Comparison of ENCODE assay signal across 22 cellular contexts in genomic region chr10:1107004-1107403, GRCh38. TPM values are rescaled to one million over a fixed set of nuclear protein-coding genes. Genes with fewer than 3 reads are reported as not detected.
DNase-seq lines count a peak whose midpoint lies in the region; ATAC-seq and TF ChIP-seq lines count a peak whose summit lies in the region.
"Had no signal": no experiment of that assay in that cellular context is flagged by ENCODE, and none has a peak within 500 bp of the region (broad histone marks: within the 10 kb centered on the region; RNA-seq: fewer than 3 reads in every experiment).

No MANE protein-coding gene starts in this region.

- H3K4me1 Mint-ChIP-seq in activated CD4-positive, alpha-beta T cell treated with anti-CD3 and anti-CD28 coated beads for 36 hours = peaks cover 33% of the 10 kb centered on the region
- H3K4me1 Mint-ChIP-seq in effector memory CD8-positive, alpha-beta T cell (ENCODE audit: low read depth in 2 of 2) = peaks cover 26 to 39% of the 10 kb centered on the region in 2 donors
- peaks cover 9% of the 10 kb centered on the region for H3K4me1 Mint-ChIP-seq in neural progenitor cell

- intact Hi-C loops in activated CD4-positive, alpha-beta T cell treated with anti-CD3 and anti-CD28 coated beads for 36 hours (cut with DNase I, micrococcal nuclease) = no loop called here
- intact Hi-C loops in upper lobe of right lung (cut with DNase I) (no loop called here), left ventricle myocardium inferior (cut with micrococcal nuclease) (no loop called here)

- H3K27me3 ChIP-seq in neural progenitor cell (no peaks in the 10 kb centered on the region), upper lobe of right lung (no peaks in the 10 kb centered on the region), left ventricle myocardium inferior (ENCODE audit: low read depth) (no peaks in the 10 kb centered on the region)

- no peak overlapping the region for H2AFZ ChIP-seq in neural progenitor cell (replicated peaks)

- no peak overlapping the region for H3K4me2 ChIP-seq in neural progenitor cell
- H3K4me2 ChIP-seq: A549 had no signal

- H3K27me3 Mint-ChIP-seq in activated CD4-positive, alpha-beta T cell treated with anti-CD3 and anti-CD28 coated beads for 36 hours = no peaks in the 10 kb centered on the region
- H3K27me3 Mint-ChIP-seq in effector memory CD8-positive, alpha-beta T cell = no peaks in the 10 kb centered on the region
- H3K27me3 Mint-ChIP-seq in neural progenitor cell (ENCODE audit: insufficient read depth, low read depth) = peaks cover 3% of the 10 kb centered on the region
- H3K27me3 Mint-ChIP-seq: CD4-positive, alpha-beta T cell had no signal

- POLR2A ChIA-PET in activated CD4-positive, alpha-beta T cell treated with anti-CD3 and anti-CD28 coated beads for 36 hours (lab: Charles Lee) = no interaction called here

- H3K27ac Mint-ChIP-seq in activated CD4-positive, alpha-beta T cell treated with anti-CD3 and anti-CD28 coated beads for 36 hours = peak overlapping the region; percentile 6
- H3K27ac Mint-ChIP-seq in effector memory CD8-positive, alpha-beta T cell = peak overlapping the region; percentile 25 to 71
- H3K27ac Mint-ChIP-seq in neural progenitor cell = peak overlapping the region; percentile 19
- H3K27ac Mint-ChIP-seq: HFFc6 had no signal

- H3K4me3 ChIP-seq in neural progenitor cell (no peak overlapping the region), upper lobe of right lung (no peak overlapping the region), left ventricle myocardium inferior (no peak overlapping the region)
- H3K4me3 ChIP-seq: A549 had no signal

- H4K20me1 ChIP-seq in neural progenitor cell (ENCODE audit: low read depth) = peaks cover 2% of the 10 kb centered on the region

- no peak overlapping the region for H3K9ac ChIP-seq in neural progenitor cell

- TF ChIP-seq CTCF in neural progenitor cell (IDR thresholded peaks at IDR 0.05) = no peak
- no peak for TF ChIP-seq CTCF in upper lobe of right lung (IDR thresholded peaks at IDR 0.05)
- no peak for TF ChIP-seq CTCF in left ventricle myocardium inferior (IDR thresholded peaks at IDR 0.05; ENCODE audit: borderline replicate concordance)
- no peak for TF ChIP-seq CTCF in GM13977 (IDR thresholded peaks at IDR 0.05; ENCODE audit: extremely low read depth, insufficient read depth, missing control alignments)

- in situ Hi-C loops in GM13977 (cut with MboI; ENCODE audit: low pct_unique_long_range_greater_than_20kb, low sequenced_read_pairs, unreplicated experiment) = no loop called here

- peaks cover 72% of the 10 kb centered on the region for H3K36me3 Mint-ChIP-seq in activated CD4-positive, alpha-beta T cell treated with anti-CD3 and anti-CD28 coated beads for 36 hours (ENCODE audit: low read depth)
- H3K36me3 Mint-ChIP-seq in effector memory CD8-positive, alpha-beta T cell (ENCODE audit: insufficient read depth) = peaks cover 55% of the 10 kb centered on the region
- peaks cover 55% of the 10 kb centered on the region for H3K36me3 Mint-ChIP-seq in neural progenitor cell

- H3K9me3 ChIP-seq in neural progenitor cell (ENCODE audit: low read depth) (no peaks in the 10 kb centered on the region), upper lobe of right lung (no peaks in the 10 kb centered on the region), left ventricle myocardium inferior (replicated peaks) (no peaks in the 10 kb centered on the region)
- H3K9me3 ChIP-seq: A549 had no signal

- DNase-seq in activated CD4-positive, alpha-beta T cell treated with anti-CD3 and anti-CD28 coated beads for 36 hours = no peak
- no peak for DNase-seq in activated CD4-positive, alpha-beta T cell treated with anti-CD3 and anti-CD28 coated beads, Interleukin-2, amount 50 U/mL, for 1 hour
- no peak for DNase-seq in effector memory CD8-positive, alpha-beta T cell
- DNase-seq in neural progenitor cell (ENCODE audit: low spot score) (no peak), upper lobe of right lung (no peak), left ventricle myocardium inferior (no peak), GM13977 (ENCODE audit: low spot score) (no peak)
- DNase-seq: AML-193; Calu3; CD4-positive, alpha-beta T cell; DMS79 treated with DMSO at 0.1 percent for 48 hours; GF-D8; GOT3; H7; HFFc6 had no signal

- H3K4me3 Mint-ChIP-seq in activated CD4-positive, alpha-beta T cell treated with anti-CD3 and anti-CD28 coated beads for 36 hours = no peak overlapping the region
- no peak overlapping the region for H3K4me3 Mint-ChIP-seq in effector memory CD8-positive, alpha-beta T cell
- H3K4me3 Mint-ChIP-seq in neural progenitor cell = no peak overlapping the region
- H3K4me3 Mint-ChIP-seq: CD4-positive, alpha-beta T cell; HFFc6; IgD-negative memory B cell had no signal

- H3K36me3 ChIP-seq in neural progenitor cell (no peaks in the 10 kb centered on the region), upper lobe of right lung (peaks cover 79% of the 10 kb centered on the region), left ventricle myocardium inferior (peaks cover 84% of the 10 kb centered on the region)

- H3K27ac ChIP-seq in neural progenitor cell (no peak overlapping the region), upper lobe of right lung (no peak overlapping the region), left ventricle myocardium inferior (replicated peaks) (no peak overlapping the region)
- H3K27ac ChIP-seq: 22Rv1, A549, C4-2B had no signal

- CTCF ChIA-PET in activated CD4-positive, alpha-beta T cell treated with anti-CD3 and anti-CD28 coated beads for 36 hours (lab: Charles Lee) = no interaction called here

- H3K4me1 ChIP-seq in neural progenitor cell (no peaks in the 10 kb centered on the region), upper lobe of right lung (no peaks in the 10 kb centered on the region), left ventricle myocardium inferior (peaks cover 13% of the 10 kb centered on the region)

- H3F3A ChIP-seq in neural progenitor cell (ENCODE audit: low read depth) = no peaks in the 10 kb centered on the region

- H3K9me3 Mint-ChIP-seq in activated CD4-positive, alpha-beta T cell treated with anti-CD3 and anti-CD28 coated beads for 36 hours (ENCODE audit: low read depth) = no peaks in the 10 kb centered on the region
- H3K9me3 Mint-ChIP-seq in effector memory CD8-positive, alpha-beta T cell = no peaks in the 10 kb centered on the region
- H3K9me3 Mint-ChIP-seq in neural progenitor cell = no peaks in the 10 kb centered on the region
- H3K9me3 Mint-ChIP-seq: CD4-positive, alpha-beta T cell; HFFc6; IgD-negative memory B cell had no signal

- ATAC-seq in activated CD4-positive, alpha-beta T cell treated with anti-CD3 and anti-CD28 coated beads for 36 hours = no peak
- no peak for ATAC-seq in effector memory CD8-positive, alpha-beta T cell (replicated peaks)
- ATAC-seq in upper lobe of right lung (peak; percentile 30), HG02798 (IDR thresholded peaks at IDR 0.05; ENCODE audit: poor library complexity, unreplicated experiment) (no peak)
- ATAC-seq: A549, HCT116, HepG2 had no signal

- H3K79me2 ChIP-seq in neural progenitor cell (ENCODE audit: low read depth) = peaks cover 3% of the 10 kb centered on the region

RNA-seq across cellular contexts. Expression of gene WDR37, which starts 50.8 kb away (rescaled TPM):
- 10 to 100 TPM; 16.3 to 16.8 TPM for total RNA-seq in activated CD4-positive, alpha-beta T cell treated with anti-CD3 and anti-CD28 coated beads for 36 hours
- total RNA-seq in neural progenitor cell (ENCODE audit: low replicate concordance) (11.6 and 14.7 TPM in 2 replicates), upper lobe of right lung (19.9 TPM), left ventricle myocardium inferior (28.2 TPM)

RNA-seq across cellular contexts. Expression of gene IDI1, which starts 58.1 kb away (rescaled TPM):
- 10 to 100 TPM; 40.4 to 66.0 TPM for total RNA-seq in activated CD4-positive, alpha-beta T cell treated with anti-CD3 and anti-CD28 coated beads for 36 hours
- 117 and 168 TPM in 2 replicates for total RNA-seq in neural progenitor cell (ENCODE audit: low replicate concordance)
- 68.5 TPM for total RNA-seq in upper lobe of right lung
- 15.6 TPM for total RNA-seq in left ventricle myocardium inferior
